In genomic region chr7:86786376-86786775, GRCh38 we compare ENCODE assay signal across 28 cellular contexts.
"Had no signal": no experiment of that assay in that cellular context is flagged by ENCODE, and none has a peak within 500 bp of the region (broad histone marks: within the 10 kb centered on the region; RNA-seq: fewer than 3 reads in every experiment).

No MANE protein-coding gene starts in this region.

- H3K27ac Mint-ChIP-seq: activated naive CD8-positive, alpha-beta T cell; mesothelial cell of epicardium; naive thymus-derived CD4-positive, alpha-beta T cell; stimulated activated naive B cell treated with anti-CD40 and anti-IgM and Interleukin-4, amounts not matched to agents 10 μg/mL and 1 μg/mL and 100 μg/mL, for 72 hours had no signal

- H3K27ac ChIP-seq: epithelial cell of prostate, esophagus squamous epithelium, left ventricle myocardium inferior, pancreas, right atrium auricular region, stomach, tibial artery, VCaP had no signal

- H3K4me3 ChIP-seq: esophagus squamous epithelium, left ventricle myocardium inferior, pancreas, right atrium auricular region, smooth muscle cell, stomach, tibial artery had no signal

- H3K4me2 ChIP-seq: smooth muscle cell had no signal

- DNase-seq: activated CD4-positive, alpha-beta T cell treated with anti-CD3 and anti-CD28 coated beads for 48 hours; activated CD4-positive, alpha-beta T cell treated with anti-CD3 and anti-CD28 coated beads, Interleukin-2, amount 50 U/mL, for 48 hours; activated CD8-positive, alpha-beta memory T cell treated with anti-CD3 and anti-CD28 coated beads for 24 hours; activated effector memory CD4-positive, alpha-beta T cell treated with Interleukin-2 at 50 U/mL for 16 hours; activated naive CD4-positive, alpha-beta T cell treated with Interleukin-2 at 50 U/mL for 16 hours; amniotic stem cell; central memory CD4-positive, alpha-beta T cell; dermis blood vessel endothelial cell; effector CD4-positive, alpha-beta T cell; esophagus squamous epithelium; foreskin melanocyte; left ventricle myocardium inferior; mammary epithelial cell; naive thymus-derived CD4-positive, alpha-beta T cell; nucleus accumbens; stimulated activated CD4-positive, alpha-beta T cell treated with anti-CD3 and anti-CD28 coated beads, Interleukin-15, amount 100 ng/mL, for 24 hours; stimulated activated CD4-positive, alpha-beta T cell treated with anti-CD3 and anti-CD28 coated beads, Interleukin-2, amount 100 ng/mL, for 24 hours; stimulated activated naive B cell treated with anti-CD40 and anti-IgM and Interleukin-4, amounts not matched to agents 10 μg/mL and 1 μg/mL and 100 μg/mL, for 72 hours; stomach; tibial artery had no signal

- H3K27me3 ChIP-seq: esophagus squamous epithelium, pancreas, right atrium auricular region, stomach, tibial artery had no signal

- H3K9me3 Mint-ChIP-seq: mesothelial cell of epicardium had no signal

- H3K27me3 Mint-ChIP-seq: activated naive CD8-positive, alpha-beta T cell; stimulated activated naive B cell treated with anti-CD40 and anti-IgM and Interleukin-4, amounts not matched to agents 10 μg/mL and 1 μg/mL and 100 μg/mL, for 72 hours had no signal

- ATAC-seq: activated CD4-positive, CD25-positive, alpha-beta regulatory T cell treated with anti-CD3 and anti-CD28 coated beads, Interleukin-2, amount 50 U/mL, for 24 hours; naive thymus-derived CD4-positive, alpha-beta T cell; pancreas had no signal

- H3K36me3 Mint-ChIP-seq: activated naive CD8-positive, alpha-beta T cell; mesothelial cell of epicardium; naive thymus-derived CD4-positive, alpha-beta T cell; stimulated activated naive B cell treated with anti-CD40 and anti-IgM and Interleukin-4, amounts not matched to agents 10 μg/mL and 1 μg/mL and 100 μg/mL, for 72 hours had no signal

- H3K4me1 Mint-ChIP-seq: mesothelial cell of epicardium; naive thymus-derived CD4-positive, alpha-beta T cell had no signal

- H3K36me3 ChIP-seq: esophagus squamous epithelium, left ventricle myocardium inferior, pancreas, right atrium auricular region, stomach, tibial artery had no signal

- H3K4me3 Mint-ChIP-seq: activated naive CD8-positive, alpha-beta T cell; mesothelial cell of epicardium; naive thymus-derived CD4-positive, alpha-beta T cell; stimulated activated naive B cell treated with anti-CD40 and anti-IgM and Interleukin-4, amounts not matched to agents 10 μg/mL and 1 μg/mL and 100 μg/mL, for 72 hours had no signal

- H3K4me1 ChIP-seq: esophagus squamous epithelium, left ventricle myocardium inferior, pancreas, right atrium auricular region, stomach, tibial artery had no signal

- H3K9me3 ChIP-seq: left ventricle myocardium inferior, pancreas, right atrium auricular region, tibial artery had no signal
